In genomic region chr15:68967948-68968347, GRCh38 we compare ENCODE assay signal across 20 cellular contexts. TPM values are rescaled to one million over a fixed set of nuclear protein-coding genes. Genes with fewer than 3 reads are reported as not detected.
DNase-seq lines count a peak whose midpoint lies in the region; ATAC-seq, FAIRE-seq and TF ChIP-seq lines count a peak whose summit lies in the region.
"Had no signal": no experiment of that assay in that cellular context is flagged by ENCODE, and none has a peak within 500 bp of the region (broad histone marks: within the 10 kb centered on the region; RNA-seq: fewer than 3 reads in every experiment).

No MANE protein-coding gene starts in this region.

- H2BK12ac ChIP-seq in H1 (ENCODE audit: low read depth, low read length): no peak overlapping the region

- H2BK15ac ChIP-seq in IMR-90 (ENCODE audit: low read depth, low read length) (no peak overlapping the region), H1 (ENCODE audit: low read length) (no peak overlapping the region)

- TF ChIP-seq EP300 in A549 (IDR thresholded peaks at IDR 0.05) (no peak), H1 (IDR thresholded peaks at IDR 0.05; ENCODE audit: borderline replicate concordance in 1 of 2, low read depth in 2 of 2, low read length in 2 of 2) (no peak)

- no peak overlapping the region for H3K56ac ChIP-seq in IMR-90 (ENCODE audit: extremely low read depth, insufficient read depth, low read length)
- H3K56ac ChIP-seq in H1 (replicated peaks; ENCODE audit: insufficient read length, low read depth, low read length): no peak overlapping the region

- H3K36me3 ChIP-seq in IMR-90 (ENCODE audit: control insufficient read depth, insufficient read depth, low read length) (no peaks in the 10 kb centered on the region), H1 (ENCODE audit: control insufficient read depth in 2 of 4, insufficient read depth in 4 of 4, low read length in 3 of 4) (no peaks in the 10 kb centered on the region; a peak in 1 of 8 replicates)
- H3K36me3 ChIP-seq: BLaER1 treated with 17β-estradiol and CSF1 and Interleukin-3, amounts not matched to agents 10 nM and 100 nM had no signal

- in situ Hi-C loops in IMR-90 (cut with MboI; ENCODE audit: low sequenced_read_pairs): no loop called here

- no peak overlapping the region for H4K8ac ChIP-seq in IMR-90 (ENCODE audit: low read depth in 2 of 2, low read length in 2 of 2)
- H4K8ac ChIP-seq in H1 (ENCODE audit: extremely low read depth, insufficient read depth, low read length): no peak overlapping the region

- no peak overlapping the region for H3K4me2 ChIP-seq in A549
- no peak overlapping the region for H3K4me2 ChIP-seq in IMR-90 (ENCODE audit: low read depth, low read length)
- H3K4me2 ChIP-seq in H1 (ENCODE audit: insufficient read depth in 1 of 2, low read depth in 2 of 2, low read length in 2 of 2): no peak overlapping the region
- H3K4me2 ChIP-seq: BLaER1 treated with 17β-estradiol and CSF1 and Interleukin-3, amounts not matched to agents 10 nM and 100 nM had no signal

- H2AFZ ChIP-seq in IMR-90 (replicated peaks; ENCODE audit: low read length, poor library complexity): no peak overlapping the region
- H2AFZ ChIP-seq in H1 (ENCODE audit: low read length): no peak overlapping the region

- TF ChIP-seq RAD21 in A549 (conservative IDR thresholded peaks at IDR 0.05 in 1 of 2, IDR thresholded peaks at IDR 0.05 in 1 of 2): no peak
- TF ChIP-seq RAD21 in IMR-90 (IDR thresholded peaks at IDR 0.05; ENCODE audit: low read length): no peak
- no peak for TF ChIP-seq RAD21 in H1 (IDR thresholded peaks at IDR 0.05 in 1 of 2, conservative IDR thresholded peaks at IDR 0.05 in 1 of 2; ENCODE audit: low read depth in 2 of 2, low read length in 2 of 2)

- H3K4me3 ChIP-seq in A549: no peak overlapping the region
- no peak overlapping the region for H3K4me3 ChIP-seq in IMR-90 (ENCODE audit: insufficient read depth, low read depth, low read length)
- no peak overlapping the region for H3K4me3 ChIP-seq in H1 (ENCODE audit: extremely low read depth in 1 of 4, insufficient read depth in 2 of 4, low read depth in 3 of 4, low read length in 4 of 4)
- H3K4me3 ChIP-seq: BLaER1 treated with 17β-estradiol and CSF1 and Interleukin-3, amounts not matched to agents 10 nM and 100 nM had no signal

- H2AK5ac ChIP-seq in IMR-90 (ENCODE audit: low read depth, low read length) (no peak overlapping the region), H1 (ENCODE audit: low read depth, low read length) (no peak overlapping the region)

- H3K4me1 ChIP-seq in A549 (no peaks in the 10 kb centered on the region), IMR-90 (ENCODE audit: control insufficient read depth, insufficient read depth, low read length) (no peaks in the 10 kb centered on the region), H1 (replicated peaks in 1 of 4; ENCODE audit: control insufficient read depth in 3 of 4, insufficient read depth in 4 of 4, low read length in 3 of 4) (no peaks in the 10 kb centered on the region)
- H3K4me1 ChIP-seq: Caco-2 had no signal

- H3K27ac ChIP-seq in A549 (no peak overlapping the region), IMR-90 (ENCODE audit: insufficient read depth, low read length) (no peak overlapping the region), H1 (ENCODE audit: low read depth, low read length) (no peak overlapping the region)
- H3K27ac ChIP-seq: BLaER1 treated with 17β-estradiol and CSF1 and Interleukin-3, amounts not matched to agents 10 nM and 100 nM; C4-2B had no signal

- H3K79me1 ChIP-seq in IMR-90 (ENCODE audit: low read depth in 1 of 2, low read length in 2 of 2) (no peaks in the 10 kb centered on the region), H1 (ENCODE audit: low read depth, low read length) (no peaks in the 10 kb centered on the region)

- no peak overlapping the region for H3K14ac ChIP-seq in IMR-90 (replicated peaks; ENCODE audit: low read depth, low read length)
- no peak overlapping the region for H3K14ac ChIP-seq in H1 (ENCODE audit: insufficient read length)

- H3K9me3 ChIP-seq in A549: peaks cover 25% of the 10 kb centered on the region
- H3K9me3 ChIP-seq in IMR-90 (ENCODE audit: control insufficient read depth, insufficient read depth, low read length): peaks cover 3% of the 10 kb centered on the region
- H3K9me3 ChIP-seq in H1 (ENCODE audit: insufficient read depth in 2 of 2, low read depth in 1 of 2, low read length in 1 of 2): peaks cover 10 to 18% of the 10 kb centered on the region in 2 experiments

- TF ChIP-seq CTCF in A549 (IDR thresholded peaks at IDR 0.05) (no peak), IMR-90 (conservative IDR thresholded peaks at IDR 0.05; ENCODE audit: low read depth, low read length) (no peak), H1 (IDR thresholded peaks at IDR 0.05; ENCODE audit: control extremely low read depth in 1 of 3, insufficient read depth in 1 of 3, low read depth in 1 of 3, low read length in 3 of 3) (no peak)

- H3K9ac ChIP-seq in IMR-90 (ENCODE audit: low read depth, low read length): no peak overlapping the region
- H3K9ac ChIP-seq in H1 (replicated peaks in 1 of 4; ENCODE audit: extremely low read depth in 1 of 4, low read depth in 3 of 4, low read length in 3 of 4): no peak overlapping the region
- H3K9ac ChIP-seq: BLaER1 treated with 17β-estradiol and CSF1 and Interleukin-3, amounts not matched to agents 10 nM and 100 nM had no signal

- H3K23ac ChIP-seq in IMR-90 (ENCODE audit: low read depth, low read length) (no peak overlapping the region), H1 (ENCODE audit: insufficient read length) (no peak overlapping the region)

- H4K20me1 ChIP-seq in IMR-90 (ENCODE audit: insufficient read depth, low read length): no peaks in the 10 kb centered on the region
- no peaks in the 10 kb centered on the region for H4K20me1 ChIP-seq in H1 (replicated peaks in 1 of 2; ENCODE audit: control insufficient read depth in 1 of 2, insufficient read depth in 2 of 2, low read length in 2 of 2)
- H4K20me1 ChIP-seq: BLaER1 treated with 17β-estradiol and CSF1 and Interleukin-3, amounts not matched to agents 10 nM and 100 nM had no signal

- H3K79me2 ChIP-seq in H1 (ENCODE audit: control insufficient read depth in 1 of 2, insufficient read depth in 2 of 2, low read length in 2 of 2): no peaks in the 10 kb centered on the region

- no peak overlapping the region for H2AK9ac ChIP-seq in IMR-90 (replicated peaks; ENCODE audit: low read depth, low read length, poor library complexity)

- H4K5ac ChIP-seq in IMR-90 (ENCODE audit: low read depth, low read length) (no peak overlapping the region), H1 (ENCODE audit: insufficient read length, low read depth, low read length) (no peak overlapping the region)

- DNase-seq in A549 (ENCODE audit: low read depth in 1 of 2, low spot score in 1 of 2) (no peak), IMR-90 (no peak), H1 (ENCODE audit: low read depth in 1 of 2, low spot score in 2 of 2) (no peak), NCI-H2227 treated with DMSO at 0.1 percent for 48 hours (lab: John Stamatoyannopoulos, UW) (no peak)
- DNase-seq: 8988T; AML-193; Caco-2; Calu3; CD4-positive, alpha-beta T cell; CD8-positive, alpha-beta T cell; DMS79 treated with DMSO at 0.1 percent for 48 hours; GF-D8 had no signal

- H2BK20ac ChIP-seq in IMR-90 (ENCODE audit: low read depth, low read length) (no peak overlapping the region), H1 (ENCODE audit: low read length) (no peak overlapping the region)

- ATAC-seq in A549: no peak
- no peak for ATAC-seq in IMR-90 (ENCODE audit: low read depth)
- no peak for ATAC-seq in HG03378 (IDR thresholded peaks at IDR 0.05; ENCODE audit: unreplicated experiment)
- ATAC-seq: CD8-positive, alpha-beta T cell had no signal

- H3K9me1 ChIP-seq in IMR-90 (ENCODE audit: insufficient read depth, low read length): no peaks in the 10 kb centered on the region

- H3K18ac ChIP-seq in IMR-90 (ENCODE audit: low read depth, low read length) (no peak overlapping the region), H1 (ENCODE audit: extremely low read depth, low read length) (no peak overlapping the region)

- H2BK5ac ChIP-seq in IMR-90 (ENCODE audit: low read depth, low read length, poor library complexity, severe bottlenecking) (no peak overlapping the region), H1 (ENCODE audit: low read depth, low read length) (no peak overlapping the region)

- H4K91ac ChIP-seq in IMR-90 (ENCODE audit: insufficient read depth, low read depth, low read length): no peak overlapping the region
- H4K91ac ChIP-seq in H1 (replicated peaks; ENCODE audit: insufficient read length, low read length): no peak overlapping the region

- POLR2A ChIA-PET in A549 (lab: Yijun Ruan, JAX) (no interaction called here), IMR-90 (lab: Charles Lee; ENCODE audit: unreplicated experiment) (no interaction called here), H1 (lab: Charles Lee; ENCODE audit: partially characterized antibody) (no interaction called here)

- H3K23me2 ChIP-seq in H1 (ENCODE audit: low read depth, low read length): no peaks in the 10 kb centered on the region

- CTCF ChIA-PET in A549 (lab: Yijun Ruan, JAX): interaction anchor here (0.7 to 1.1 kb wide), 2 partner anchors 13 to 92 kb away, joined by 3 read pairs; no protein-coding TSS in a partner anchor
- CTCF ChIA-PET in IMR-90 (lab: Yijun Ruan, JAX): no interaction called here
- CTCF ChIA-PET in H1 (lab: Charles Lee; ENCODE audit: partially characterized antibody): interaction anchor here (0.7 kb wide), 1 partner anchor 12 kb away, joined by 3 read pairs; no protein-coding TSS in a partner anchor

- no peak for TF ChIP-seq POLR2A in A549 (IDR thresholded peaks at IDR 0.05; ENCODE audit: low read length)
- TF ChIP-seq POLR2A in IMR-90 (IDR thresholded peaks at IDR 0.05; ENCODE audit: low read depth, low read length): no peak
- no peak for TF ChIP-seq POLR2A in H1 (IDR thresholded peaks at IDR 0.05; ENCODE audit: control extremely low read depth in 1 of 2, low read depth in 2 of 2, low read length in 2 of 2)

- intact Hi-C loops in IMR-90 (cut with micrococcal nuclease): no loop called here

- no TSS peak for BruUV-seq in IMR-90 (replicated peaks; lab: Mats Ljungman, UMichigan)

- H3K27me3 ChIP-seq in IMR-90 (ENCODE audit: control insufficient read depth, insufficient read depth, low read length) (peaks cover 3% of the 10 kb centered on the region), H1 (replicated peaks in 1 of 4; ENCODE audit: control insufficient read depth in 3 of 4, extremely low read depth in 1 of 4, insufficient read depth in 3 of 4, low read length in 3 of 4) (no peaks in the 10 kb centered on the region)
- H3K27me3 ChIP-seq: BLaER1 treated with 17β-estradiol and CSF1 and Interleukin-3, amounts not matched to agents 10 nM and 100 nM had no signal

- H2BK120ac ChIP-seq in IMR-90 (ENCODE audit: low read depth, low read length) (no peak overlapping the region), H1 (replicated peaks; ENCODE audit: low read depth, low read length) (no peak overlapping the region)

- H3K4ac ChIP-seq in IMR-90 (ENCODE audit: low read depth, low read length) (no peak overlapping the region), H1 (replicated peaks; ENCODE audit: insufficient read length, low read depth, low read length) (no peak overlapping the region)

- FAIRE-seq in A549 (lab: Jason Lieb, UNC) (no peak), H1 (lab: Jason Lieb, UNC) (no peak)
- FAIRE-seq: A204.1, D721Med, G401.6, GM12891, GM19239 had no signal

- dilution Hi-C loops in IMR-90 (cut with HindIII; ENCODE audit: low sequenced_read_pairs, unreplicated experiment): no loop called here

RNA-seq across cellular contexts. Expression of gene SPESP1, which starts 37.6 kb away (rescaled TPM):
- polyA plus RNA-seq in A549 (2011; rRNA removed) (not detected in 2 replicates), A549 (2017; fragmentation: RNase III; extraction: RNeasy Plus Mini Kit Qiagen cat#74134 plus additional on column Dnase treatment) (not detected in 3 replicates), IMR-90 (2012; rRNA removed) (2.9 TPM in 2 replicates), H1 (2011; rRNA removed) (not detected in 2 replicates)
- polyA plus RNA-seq in A549 (2012; cell fraction: cytosol; rRNA removed): not detected in 2 replicates
- polyA plus RNA-seq in A549 (2012; cell fraction: nucleus; rRNA removed): not detected in 2 replicates
- polyA minus RNA-seq in A549 (2011; rRNA and poly(A)+ RNA removed): not detected in 2 replicates
- 3.0 and 3.3 TPM in 2 replicates for total RNA-seq in IMR-90 (2012; rRNA removed)
- 1.2 and 1.4 TPM in 2 replicates for polyA plus RNA-seq in IMR-90 (2012; cell fraction: cytosol; rRNA removed)
- polyA plus RNA-seq in IMR-90 (2012; cell fraction: nucleus; rRNA removed; ENCODE audit: low replicate concordance): 0.20 and 1.5 TPM in 2 replicates
- total RNA-seq in H1 (2021; fragmentation: NEBNext Ultra II Directional; extraction: Animal tissue kit (Norgen Biotek cat#: 25700)): not detected in 2 replicates
- polyA plus RNA-seq in H1 (2011; cell fraction: cytosol; rRNA removed): not detected
- not detected for polyA plus RNA-seq in H1 (2011; cell fraction: nucleus; rRNA removed)
- polyA plus RNA-seq in H1 (2012, experiment 1 of 2): not detected in 4 replicates
- not detected for polyA plus RNA-seq in H1 (2012, experiment 2 of 2)
- polyA plus RNA-seq in H1 (2013, experiment 1 of 2): not detected
- not detected for polyA plus RNA-seq in H1 (2013, experiment 2 of 2)
- not detected in 2 replicates for polyA minus RNA-seq in H1 (2011; rRNA and poly(A)+ RNA removed)
- not detected for polyA minus RNA-seq in H1 (2011; cell fraction: cytosol; rRNA and poly(A)+ RNA removed)
- not detected for polyA minus RNA-seq in H1 (2011; cell fraction: nucleus; rRNA and poly(A)+ RNA removed)
- total RNA-seq: Caco-2; Calu3; CD4-positive, alpha-beta T cell; CD8-positive, alpha-beta T cell had no signal

RNA-seq across cellular contexts. Expression of gene NOX5, which starts 46.5 kb away (rescaled TPM):
- 0.13 and 0.22 TPM in 2 replicates for polyA plus RNA-seq in A549 (2011; rRNA removed)
- polyA plus RNA-seq in A549 (2012; cell fraction: cytosol; rRNA removed): 0.11 and 0.12 TPM in 2 replicates
- polyA plus RNA-seq in A549 (2012; cell fraction: nucleus; rRNA removed): 0.35 and 0.51 TPM in 2 replicates
- polyA plus RNA-seq in A549 (2017; fragmentation: RNase III; extraction: RNeasy Plus Mini Kit Qiagen cat#74134 plus additional on column Dnase treatment): 0.17 to 0.25 TPM (median 0.19 TPM) in 3 replicates
- 0.34 and 0.50 TPM in 2 replicates for polyA minus RNA-seq in A549 (2011; rRNA and poly(A)+ RNA removed)
- under 0.01 TPM in 1 of 2 replicates, not detected in the other for total RNA-seq in IMR-90 (2012; rRNA removed)
- 0.07 and 0.20 TPM in 2 replicates for polyA plus RNA-seq in IMR-90 (2012; rRNA removed)
- polyA plus RNA-seq in IMR-90 (2012; cell fraction: cytosol; rRNA removed): 0.05 and 0.11 TPM in 2 replicates
- 0.60 and 0.65 TPM in 2 replicates for polyA plus RNA-seq in IMR-90 (2012; cell fraction: nucleus; rRNA removed; ENCODE audit: low replicate concordance)
- total RNA-seq in H1 (2021; fragmentation: NEBNext Ultra II Directional; extraction: Animal tissue kit (Norgen Biotek cat#: 25700)): not detected in 2 replicates
- polyA plus RNA-seq in H1 (2011; rRNA removed): under 0.01 TPM in 1 of 2 replicates, not detected in the other
- polyA plus RNA-seq in H1 (2011; cell fraction: cytosol; rRNA removed): 0.01 TPM
- not detected for polyA plus RNA-seq in H1 (2011; cell fraction: nucleus; rRNA removed)
- polyA plus RNA-seq in H1 (2012, experiment 1 of 2): not detected in 4 replicates
- not detected for polyA plus RNA-seq in H1 (2012, experiment 2 of 2)
- not detected for polyA plus RNA-seq in H1 (2013, experiment 1 of 2)
- polyA plus RNA-seq in H1 (2013, experiment 2 of 2): under 0.01 TPM
- not detected in 2 replicates for polyA minus RNA-seq in H1 (2011; rRNA and poly(A)+ RNA removed)
- not detected for polyA minus RNA-seq in H1 (2011; cell fraction: cytosol; rRNA and poly(A)+ RNA removed)
- polyA minus RNA-seq in H1 (2011; cell fraction: nucleus; rRNA and poly(A)+ RNA removed): not detected
- total RNA-seq: CD4-positive, alpha-beta T cell; CD8-positive, alpha-beta T cell had no signal

Comparison
In these comparisons a context has a peak if more than half of its experiments do, and no peak if none do; other contexts are left out.
1. Of the 18 proteins assayed by ChIP-seq in both H1 and A549: peak only in H1: none; only in A549: none; in both: MAFK; in neither: 17.